Comparison of ENCODE assay signal across 18 cellular contexts in genomic region chr2:168640039-168640438, GRCh38.
DNase-seq lines count a peak whose midpoint lies in the region; ATAC-seq and TF ChIP-seq lines count a peak whose summit lies in the region.
"Had no signal": no experiment of that assay in that cellular context is flagged by ENCODE, and none has a peak within 500 bp of the region (broad histone marks: within the 10 kb centered on the region; RNA-seq: fewer than 3 reads in every experiment).

No MANE protein-coding gene starts in this region.

- H4K91ac ChIP-seq in trophoblast cell (ENCODE audit: low read depth, low read length) = no peak overlapping the region

- no peak overlapping the region for H3K4me2 ChIP-seq in trophoblast cell (ENCODE audit: low read length)

- intact Hi-C loops in body of pancreas (cut with DNase I) = no loop called here
- intact Hi-C loops in transverse colon (cut with DNase I; ENCODE audit: low total_unique reads) = no loop called here

- in situ Hi-C loops in transverse colon (cut with MboI; ENCODE audit: low pct_ligation_motif_present in 1 of 4, low pct_unique_long_range_greater_than_20kb in 1 of 4, low sequenced_read_pairs in 3 of 4) = no loop called here

- no peak for ATAC-seq in body of pancreas
- ATAC-seq in gastroesophageal sphincter = no peak
- ATAC-seq in HG02981 (IDR thresholded peaks at IDR 0.05; ENCODE audit: unreplicated experiment) = no peak
- ATAC-seq: activated T-cell treated with anti-CD3 and anti-CD28 coated beads, Interleukin-2, amount 50 U/mL, for 4 hours; GM12878 had no signal

- WGBS in body of pancreas, 2 donors = 80 to 91% methylated on average over 3 of the region's 3 CpGs
- WGBS in gastroesophageal sphincter (ENCODE audit: low coverage in 1 of 2), 2 donors = 79 to 86% methylated on average over 3 of the region's 3 CpGs
- WGBS in trophoblast cell (ENCODE audit: extremely low coverage, insufficient coverage, insufficient read length) = no CpG with 5 or more reads among the region's 3 CpGs
- WGBS in transverse colon (ENCODE audit: low coverage in 1 of 2), 2 donors = 40 to 65% methylated on average over 3 of the region's 3 CpGs

- H2BK5ac ChIP-seq in trophoblast cell (ENCODE audit: low read depth, low read length, poor library complexity) = peak overlapping the region; percentile 66

- H2AK5ac ChIP-seq in trophoblast cell (ENCODE audit: low read length) = no peak overlapping the region

- no peak overlapping the region for H4K8ac ChIP-seq in trophoblast cell (ENCODE audit: low read depth, low read length)

- H3K9ac ChIP-seq in trophoblast cell (ENCODE audit: low read length) = no peak overlapping the region
- H3K9ac ChIP-seq: parathyroid adenoma had no signal

- H3K36me3 ChIP-seq in body of pancreas (replicated peaks in 1 of 2; ENCODE audit: insufficient read depth in 1 of 2, low read depth in 2 of 2) (no peaks in the 10 kb centered on the region), gastroesophageal sphincter (no peaks in the 10 kb centered on the region), trophoblast cell (ENCODE audit: control insufficient read depth in 1 of 2, insufficient read depth in 2 of 2, low read length in 2 of 2) (no peaks in the 10 kb centered on the region), transverse colon (no peaks in the 10 kb centered on the region)
- H3K36me3 ChIP-seq: SJSA1 had no signal

- no peaks in the 10 kb centered on the region for H3K79me2 ChIP-seq in trophoblast cell (ENCODE audit: control insufficient read depth, insufficient read depth, low read length, poor library complexity)

- TF ChIP-seq POLR2A in body of pancreas (IDR thresholded peaks at IDR 0.05) (no peak), gastroesophageal sphincter (IDR thresholded peaks at IDR 0.05) (no peak), transverse colon (IDR thresholded peaks at IDR 0.05) (no peak)

- H3K23ac ChIP-seq in trophoblast cell (ENCODE audit: low read length) = no peak overlapping the region

- no peaks in the 10 kb centered on the region for H3K4me1 ChIP-seq in body of pancreas
- peaks cover 5 to 42% (median 31%) of the 10 kb centered on the region in 3 donors for H3K4me1 ChIP-seq in gastroesophageal sphincter
- peaks cover 8 to 11% of the 10 kb centered on the region in 2 experiments for H3K4me1 ChIP-seq in trophoblast cell (ENCODE audit: control insufficient read depth in 1 of 2, insufficient read depth in 2 of 2, low read length in 2 of 2)
- peaks cover 23 to 43% (median 26%) of the 10 kb centered on the region in 4 donors for H3K4me1 ChIP-seq in transverse colon

- no peak overlapping the region for H3K14ac ChIP-seq in trophoblast cell (ENCODE audit: low read length)

- H3K9me3 ChIP-seq in body of pancreas (no peaks in the 10 kb centered on the region), gastroesophageal sphincter (no peaks in the 10 kb centered on the region), trophoblast cell (ENCODE audit: insufficient read depth, low read depth, low read length) (no peaks in the 10 kb centered on the region), transverse colon (no peaks in the 10 kb centered on the region)
- H3K9me3 ChIP-seq: SJSA1 had no signal

- no peak for DNase-seq in body of pancreas
- peak in 1 of 2 donors; percentile 54 for DNase-seq in trophoblast cell
- DNase-seq in transverse colon = no peak
- DNase-seq in NOMO-1 treated with DMSO at 0.1 percent for 48 hours (lab: John Stamatoyannopoulos, UW; ENCODE audit: unreplicated experiment) = no peak
- DNase-seq in midbrain (lab: John Stamatoyannopoulos, UW) = no peak
- DNase-seq: activated CD4-positive, alpha-beta T cell treated with anti-CD3 and anti-CD28 coated beads for 1 hour; activated CD8-positive, alpha-beta memory T cell treated with anti-CD3 and anti-CD28 coated beads for 24 hours; activated naive CD4-positive, alpha-beta T cell; activated T-cell treated with anti-CD3 and anti-CD28 coated beads, Interleukin-2, amount 50 U/mL, for 4 hours; cortex of kidney; NCI-H1092; NCI-H187; T-helper 1 cell had no signal

- H3K4ac ChIP-seq in trophoblast cell (ENCODE audit: low read depth, low read length) = no peak overlapping the region

- no peak overlapping the region for H4K12ac ChIP-seq in trophoblast cell (ENCODE audit: low read depth, low read length)

- TF ChIP-seq EP300 in gastroesophageal sphincter (IDR thresholded peaks at IDR 0.05) = no peak
- TF ChIP-seq EP300 in transverse colon (IDR thresholded peaks at IDR 0.05; ENCODE audit: low read depth) = no peak

- no peak overlapping the region for H2BK12ac ChIP-seq in trophoblast cell (ENCODE audit: low read length)

- peaks cover 7% of the 10 kb centered on the region for H3K79me1 ChIP-seq in trophoblast cell (ENCODE audit: low read length)

- H2AFZ ChIP-seq in trophoblast cell (ENCODE audit: insufficient read depth, low read length, poor library complexity) = no peak overlapping the region
- H2AFZ ChIP-seq: parathyroid adenoma had no signal

- TF ChIP-seq CTCF in body of pancreas (IDR thresholded peaks at IDR 0.05) (no peak), gastroesophageal sphincter (IDR thresholded peaks at IDR 0.05) (no peak), transverse colon (IDR thresholded peaks at IDR 0.05) (no peak)

- peak overlapping the region; percentile 64 for H2BK120ac ChIP-seq in trophoblast cell (ENCODE audit: insufficient read depth, low read length, poor library complexity)

- peak overlapping the region in 3 of 4 donors; percentile 14 to 45 (median 20) for H3K27ac ChIP-seq in body of pancreas
- peak overlapping the region; percentile 71 to 97 (median 81) for H3K27ac ChIP-seq in gastroesophageal sphincter
- H3K27ac ChIP-seq in trophoblast cell (ENCODE audit: low read depth, low read length) = peak overlapping the region; percentile 43
- H3K27ac ChIP-seq in transverse colon = peak overlapping the region; percentile 66 to 83 (median 78)
- H3K27ac ChIP-seq: parathyroid adenoma, SJSA1 had no signal

- H3K4me3 ChIP-seq in body of pancreas (no peak overlapping the region), gastroesophageal sphincter (no peak overlapping the region), trophoblast cell (ENCODE audit: low read depth, low read length) (no peak overlapping the region), transverse colon (no peak overlapping the region)
- H3K4me3 ChIP-seq: GM12878, SJSA1 had no signal

- H3K18ac ChIP-seq in trophoblast cell (ENCODE audit: low read length) = no peak overlapping the region

- H3K27me3 ChIP-seq in body of pancreas = no peaks in the 10 kb centered on the region
- no peaks in the 10 kb centered on the region for H3K27me3 ChIP-seq in gastroesophageal sphincter
- H3K27me3 ChIP-seq in trophoblast cell (ENCODE audit: insufficient read depth, low read length) = no peaks in the 10 kb centered on the region
- H3K27me3 ChIP-seq in transverse colon = no peaks in the 10 kb centered on the region
- H3K27me3 ChIP-seq: SJSA1 had no signal

Comparison
In these comparisons a context has a peak if more than half of its experiments do, and no peak if none do; other contexts are left out.
1. H3K27ac ChIP-seq: peak in every context shown above with its lines; median percentile 81 in gastroesophageal sphincter; 78 in transverse colon; 43 in trophoblast cell; 20 in body of pancreas.